ENCODE assay signal across 8 cellular contexts in the genomic region with DNA sequence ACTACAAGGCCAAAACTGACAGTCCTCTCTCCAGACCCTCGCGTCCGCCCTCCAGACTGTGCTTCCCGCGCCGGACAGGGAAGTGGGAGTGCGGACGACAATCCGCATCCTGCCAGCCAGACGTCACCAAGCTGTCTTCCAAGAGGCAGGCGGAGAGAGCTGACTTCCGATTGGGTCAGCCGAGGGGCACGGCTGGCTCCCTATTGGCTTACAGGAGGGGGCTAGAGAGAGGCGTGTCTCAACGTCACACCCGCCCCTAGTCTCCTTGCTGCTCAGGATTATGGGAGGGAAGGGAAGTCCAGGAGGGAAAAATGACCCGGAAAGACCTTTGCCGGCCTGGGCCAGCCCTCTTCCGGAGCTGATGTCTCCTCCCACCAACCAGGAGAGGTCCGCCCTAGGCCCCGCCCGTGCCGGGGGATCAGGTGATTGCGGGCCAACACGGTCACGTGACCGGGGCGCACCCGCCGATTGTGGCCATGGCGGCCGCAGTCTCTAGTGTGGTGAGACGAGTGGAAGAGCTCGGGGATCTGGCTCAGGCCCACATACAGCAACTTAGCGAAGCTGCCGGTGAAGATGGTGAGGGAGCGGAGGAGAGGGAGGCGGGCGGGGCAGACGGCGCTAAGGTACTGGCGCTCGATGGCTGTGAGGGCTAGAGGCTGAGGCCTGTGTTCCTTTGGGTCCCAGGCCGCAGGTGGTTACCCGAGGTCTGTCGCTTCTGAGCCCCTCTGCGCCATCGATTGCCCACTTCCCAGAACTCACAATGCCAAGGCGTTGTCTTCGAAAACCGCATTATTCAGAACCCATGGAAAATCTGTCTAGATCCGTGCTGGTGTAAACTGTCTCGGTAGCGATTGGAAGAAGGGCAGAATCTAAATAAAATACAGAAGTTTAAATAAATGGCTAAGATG. TPM values are rescaled to one million over a fixed set of nuclear protein-coding genes. Genes with fewer than 3 reads are reported as not detected.
DNase-seq lines count a peak whose midpoint lies in the region; ATAC-seq, FAIRE-seq and TF ChIP-seq lines count a peak whose summit lies in the region.

A gene with protein sequence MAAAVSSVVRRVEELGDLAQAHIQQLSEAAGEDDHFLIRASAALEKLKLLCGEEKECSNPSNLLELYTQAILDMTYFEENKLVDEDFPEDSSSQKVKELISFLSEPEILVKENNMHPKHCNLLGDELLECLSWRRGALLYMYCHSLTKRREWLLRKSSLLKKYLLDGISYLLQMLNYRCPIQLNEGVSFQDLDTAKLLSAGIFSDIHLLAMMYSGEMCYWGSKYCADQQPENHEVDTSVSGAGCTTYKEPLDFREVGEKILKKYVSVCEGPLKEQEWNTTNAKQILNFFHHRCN (plus strand): TSS at position 453 of the 908 bp plus-strand sequence. CDS start 24 bp downstream, at position 477.

- H3K4me2 ChIP-seq in OCI-LY3 (ENCODE audit: low read length) = peak within 1 kb of the TSS; percentile 90

- H2AFZ ChIP-seq in OCI-LY3 (ENCODE audit: low read depth, low read length) = peak within 1 kb of the TSS; percentile 30; the same call in 1 of the 2 replicates

- H3K9me3 ChIP-seq in OCI-LY3 (ENCODE audit: insufficient read depth, low read length) (no peaks in the 10 kb centered on the region), mesodermal cell (ENCODE audit: control insufficient read depth, low read length) (no peaks in the 10 kb centered on the region)

- H3K27ac ChIP-seq in OCI-LY3 (ENCODE audit: low read length) (no peak within 1 kb of the TSS), mesodermal cell (ENCODE audit: low read depth, low read length, severe bottlenecking) (peak within 1 kb of the TSS; percentile 89)

- FAIRE-seq in endometrium (lab: Jason Lieb, UNC) = peak; percentile 100

- H3K36me3 ChIP-seq in OCI-LY3 (replicated peaks; ENCODE audit: low read depth, low read length) = no peaks in the 10 kb centered on the region
- H3K36me3 ChIP-seq in mesodermal cell (ENCODE audit: control insufficient read depth, insufficient read depth, low read length) = peaks cover 22% of the 10 kb centered on the region

- peak; percentile 99 for ATAC-seq in GM21515 (IDR thresholded peaks at IDR 0.05; ENCODE audit: unreplicated experiment)

- peak within 1 kb of the TSS; percentile 69 for H3K9ac ChIP-seq in OCI-LY3 (ENCODE audit: low read length)

- H4K20me1 ChIP-seq in OCI-LY3 (ENCODE audit: insufficient read depth, low read length) = no peaks in the 10 kb centered on the region

- peak; percentile 97 for DNase-seq in D341Med (ENCODE audit: low spot score)
- DNase-seq in HuH-7 (ENCODE audit: low spot score) = peak; percentile 96
- peak; percentile 98 for DNase-seq in activated CD8-positive, alpha-beta memory T cell treated with anti-CD3 and anti-CD28 coated beads, Interleukin-2, amount 50 U/mL, for 48 hours
- peak; percentile 91 to 93 for DNase-seq in stimulated activated CD8-positive, alpha-beta memory T cell treated with anti-CD3 and anti-CD28 coated beads, Interleukin-15, amount 100 ng/mL, for 4 hours (ENCODE audit: low read depth in 2 of 2)

- no peak for TF ChIP-seq CTCF in OCI-LY3 (IDR thresholded peaks at IDR 0.05; ENCODE audit: low read depth, low read length)

- WGBS in mesodermal cell (ENCODE audit: insufficient coverage in 2 of 2), 2 experiments = 0% methylated on average over 27 to 41 of the region's 55 CpGs

- H3K27me3 ChIP-seq in OCI-LY3 (ENCODE audit: low read depth, low read length) = no peaks in the 10 kb centered on the region

- peaks cover 28% of the 10 kb centered on the region for H3K79me2 ChIP-seq in OCI-LY3 (ENCODE audit: low read length)

- H3K4me3 ChIP-seq in OCI-LY3 (ENCODE audit: low read length) (peak within 1 kb of the TSS; percentile 86), mesodermal cell (ENCODE audit: extremely low read depth, insufficient read depth, low read length, poor library complexity, severe bottlenecking) (peak within 1 kb of the TSS; percentile 84)

- H3K4me1 ChIP-seq in OCI-LY3 (ENCODE audit: low read length) (peaks cover 11% of the 10 kb centered on the region), mesodermal cell (ENCODE audit: control insufficient read depth, insufficient read depth, low read length, poor library complexity, severe bottlenecking) (peaks cover 6% of the 10 kb centered on the region)

RNA-seq across cellular contexts. Expression of the gene that starts here (rescaled TPM):
- polyA plus RNA-seq in mesodermal cell (2013, experiment 1 of 2) = 20.1 TPM
- polyA plus RNA-seq in mesodermal cell (2013, experiment 2 of 2) = 21.1 TPM
